16 cellular contexts compared by ENCODE assay signal in genomic region chr2:27003857-27004256, GRCh38. TPM values are rescaled to one million over a fixed set of nuclear protein-coding genes. Genes with fewer than 3 reads are reported as not detected.
DNase-seq lines count a peak whose midpoint lies in the region; ATAC-seq, FAIRE-seq and TF ChIP-seq lines count a peak whose summit lies in the region.
"Had no signal": no experiment of that assay in that cellular context is flagged by ENCODE, and none has a peak within 500 bp of the region (broad histone marks: within the 10 kb centered on the region; RNA-seq: fewer than 3 reads in every experiment).

No MANE protein-coding gene starts in this region.

- CTCF ChIA-PET in K562 (lab: Yijun Ruan, JAX; ENCODE audit: low intra/inter-chr PET ratio), result interaction anchor here (0.7 kb wide), 1 partner anchor 185 kb away, joined by 7 read pairs; no protein-coding TSS in a partner anchor
- CTCF ChIA-PET in CD8-positive, alpha-beta T cell (lab: Charles Lee), result interaction anchor here (2.6 kb wide), 1 partner anchor 42 kb away, joined by 9 read pairs; no protein-coding TSS in a partner anchor

- peak overlapping the region in 1 of 2 experiments; percentile 11; a peak in 1 of 4 replicates for H3K9ac ChIP-seq in K562 (ENCODE audit: insufficient read depth in 1 of 2, low read depth in 2 of 2, low read length in 2 of 2)
- H3K9ac ChIP-seq: KMS-11 had no signal

- H3K4me3 Mint-ChIP-seq in CD8-positive, alpha-beta T cell, result no peak overlapping the region
- H3K4me3 Mint-ChIP-seq: activated CD4-positive, alpha-beta T cell treated with anti-CD3 and anti-CD28 coated beads for 36 hours; activated naive CD4-positive, alpha-beta T cell treated with anti-CD3 and anti-CD28 coated beads for 36 hours; T-helper 1 cell treated with Interleukin-12 subunit alpha and Interleukin-12 subunit beta and Interleukin-4 antibody, amounts not matched to agents 30 μg/mL and 1 μg/mL, for 36 hours had no signal

- peak overlapping the region; percentile 33 for H3K4me2 ChIP-seq in K562 (ENCODE audit: insufficient read depth, low read length)
- H3K4me2 ChIP-seq: KMS-11 had no signal

- peaks cover 6% of the 10 kb centered on the region for H3K27me3 Mint-ChIP-seq in CD8-positive, alpha-beta T cell (ENCODE audit: low read depth)

- H3K4me1 ChIP-seq in K562 (replicated peaks in 1 of 2; ENCODE audit: control insufficient read depth in 2 of 2, insufficient read depth in 2 of 2, low read length in 2 of 2), result peaks cover 32 to 88% of the 10 kb centered on the region in 2 experiments
- no peaks in the 10 kb centered on the region for H3K4me1 ChIP-seq in CD8-positive, alpha-beta T cell (ENCODE audit: insufficient read depth, low read length)

- POLR2A ChIA-PET in K562 (lab: Yijun Ruan, JAX), result interaction anchor here (0.8 to 2.1 kb wide), 7 partner anchors 9 to 1787 kb away, joined by 3 to 11 read pairs (median 4); no protein-coding TSS in a partner anchor
- POLR2A ChIA-PET in CD8-positive, alpha-beta T cell (lab: Charles Lee), result interaction anchor here (0.7 kb wide), 1 partner anchor 13 kb away, joined by 3 read pairs; no protein-coding TSS in a partner anchor

- WGBS in K562 (ENCODE audit: insufficient coverage, low coverage, missing lambda C conversion rate), result 53% methylated on average over 9 of the region's 9 CpGs

- BruUV-seq in K562 (replicated peaks; lab: Mats Ljungman, UMichigan), result no TSS peak

- DNase-seq in EL (peak; percentile 53), M059J (ENCODE audit: low read depth) (peak; percentile 61), K562 (ENCODE audit: extremely low read depth in 1 of 4, low spot score in 3 of 4) (no peak), medulla oblongata (ENCODE audit: extremely low spot score) (peak; percentile 21), epidermal melanocyte (ENCODE audit: insufficient read length, low spot score) (no peak)
- no peak for DNase-seq in CD8-positive, alpha-beta T cell
- DNase-seq: activated CD4-positive, alpha-beta T cell treated with anti-CD3 and anti-CD28 coated beads for 36 hours; activated naive CD4-positive, alpha-beta T cell treated with anti-CD3 and anti-CD28 coated beads for 36 hours; islet precursor cell; NCI-H1930; NCI-H526 treated with DMSO at 0.1 percent for 48 hours; stimulated activated naive CD4-positive, alpha-beta T cell treated with Interleukin-2 at 50 U/mL for 16 hours had no signal

- FAIRE-seq in K562 (lab: Jason Lieb, UNC), result no peak

- TF ChIP-seq RAD21 in K562 (CRISPR knock-in tag; conservative IDR thresholded peaks at IDR 0.05 in 1 of 2, IDR thresholded peaks at IDR 0.05 in 1 of 2), result no peak

- H3K79me2 ChIP-seq in K562 (ENCODE audit: control insufficient read depth, insufficient read depth, low read length), result peaks cover 70% of the 10 kb centered on the region

- peak overlapping the region; percentile 4; the same call in 1 of the 2 replicates for H2AFZ ChIP-seq in K562 (ENCODE audit: low read depth, low read length)

- ATAC-seq in K562 (no peak), GM18520 (IDR thresholded peaks at IDR 0.05; ENCODE audit: unreplicated experiment) (no peak)
- ATAC-seq in CD8-positive, alpha-beta T cell, result no peak
- ATAC-seq: activated CD4-positive, alpha-beta T cell treated with anti-CD3 and anti-CD28 coated beads for 36 hours had no signal

- H3K4me1 Mint-ChIP-seq in CD8-positive, alpha-beta T cell (ENCODE audit: low read depth), result no peaks in the 10 kb centered on the region
- H3K4me1 Mint-ChIP-seq: activated CD4-positive, alpha-beta T cell treated with anti-CD3 and anti-CD28 coated beads for 36 hours had no signal

- H4K20me1 ChIP-seq in K562 (replicated peaks; ENCODE audit: control insufficient read depth, insufficient read depth, low read length), result no peaks in the 10 kb centered on the region

- no peaks in the 10 kb centered on the region for H3K27me3 ChIP-seq in K562 (ENCODE audit: control insufficient read depth in 2 of 2, insufficient read depth in 2 of 2, low read length in 2 of 2)
- H3K27me3 ChIP-seq in CD8-positive, alpha-beta T cell (ENCODE audit: insufficient read depth, low read length), result no peaks in the 10 kb centered on the region

- H3K27ac ChIP-seq in K562 (ENCODE audit: extremely low read depth, low read depth, low read length), result peak overlapping the region; percentile 42
- H3K27ac ChIP-seq in CD8-positive, alpha-beta T cell (ENCODE audit: low read depth, low read length), result no peak overlapping the region
- H3K27ac ChIP-seq: C4-2B, KMS-11 had no signal

- in situ Hi-C loops in K562 (cut with MboI), result no loop called here

- no peaks in the 10 kb centered on the region for H3K9me3 Mint-ChIP-seq in CD8-positive, alpha-beta T cell
- H3K9me3 Mint-ChIP-seq: activated naive CD4-positive, alpha-beta T cell treated with anti-CD3 and anti-CD28 coated beads for 36 hours; T-helper 1 cell treated with Interleukin-12 subunit alpha and Interleukin-12 subunit beta and Interleukin-4 antibody, amounts not matched to agents 30 μg/mL and 1 μg/mL, for 36 hours had no signal

- H3K36me3 ChIP-seq in K562 (ENCODE audit: control insufficient read depth, insufficient read depth, low read length), result peaks cover 3% of the 10 kb centered on the region; the same call in 2 of the 3 replicates
- H3K36me3 ChIP-seq in CD8-positive, alpha-beta T cell (ENCODE audit: insufficient read depth, low read length), result no peaks in the 10 kb centered on the region

- H3K9me1 ChIP-seq in K562 (ENCODE audit: control insufficient read depth, insufficient read depth, low read length), result peaks cover 3% of the 10 kb centered on the region

- no peaks in the 10 kb centered on the region for H3K9me3 ChIP-seq in K562 (replicated peaks; ENCODE audit: control insufficient read depth, insufficient read depth, low read depth, low read length)
- no peaks in the 10 kb centered on the region for H3K9me3 ChIP-seq in CD8-positive, alpha-beta T cell (ENCODE audit: low read length)

- no peak for TF ChIP-seq CTCF in K562 (IDR thresholded peaks at IDR 0.05 in 2 of 3, conservative IDR thresholded peaks at IDR 0.05 in 1 of 3; ENCODE audit: insufficient read depth in 2 of 3, low read depth in 1 of 3, low read length in 3 of 3)
- no peak for TF ChIP-seq CTCF in CD8-positive, alpha-beta T cell (IDR thresholded peaks at IDR 0.05)

- no peak for TF ChIP-seq POLR2A in K562 (conservative IDR thresholded peaks at IDR 0.05)

- intact Hi-C loops in K562 (cut with micrococcal nuclease), result no loop called here
- intact Hi-C loops in CD8-positive, alpha-beta T cell (cut with DNase I, micrococcal nuclease), result no loop called here

- H3K36me3 Mint-ChIP-seq in CD8-positive, alpha-beta T cell, result no peaks in the 10 kb centered on the region

- no peak overlapping the region for H3K4me3 ChIP-seq in K562
- no peak overlapping the region for H3K4me3 ChIP-seq in CD8-positive, alpha-beta T cell (ENCODE audit: low read depth, low read length)

- no peak overlapping the region for H3K27ac Mint-ChIP-seq in CD8-positive, alpha-beta T cell
- H3K27ac Mint-ChIP-seq: activated CD4-positive, alpha-beta T cell treated with anti-CD3 and anti-CD28 coated beads for 36 hours; activated naive CD4-positive, alpha-beta T cell treated with anti-CD3 and anti-CD28 coated beads for 36 hours; T-helper 1 cell treated with Interleukin-12 subunit alpha and Interleukin-12 subunit beta and Interleukin-4 antibody, amounts not matched to agents 30 μg/mL and 1 μg/mL, for 36 hours had no signal

- TF ChIP-seq EP300 in K562 (IDR thresholded peaks at IDR 0.05; ENCODE audit: low read length), result no peak

RNA-seq across cellular contexts. Expression of gene TMEM214, which starts 28.9 kb away (rescaled TPM):
- total RNA-seq in M059J (2014; rRNA removed; shearing (Covaris generic)), result 88.6 and 98.5 TPM in 2 replicates
- total RNA-seq in K562 (2011; cell fraction: chromatin; rRNA removed; ENCODE audit: low replicate concordance), result 364 and 807 TPM in 2 replicates
- 428 and 514 TPM in 2 replicates for total RNA-seq in K562 (2011; cell fraction: nucleolus; rRNA removed)
- total RNA-seq in K562 (2011; cell fraction: nucleoplasm; rRNA removed), result 376 and 406 TPM in 2 replicates
- total RNA-seq in K562 (2014; rRNA removed) (18.9 and 23.7 TPM in 2 replicates), K562 (2014; rRNA removed; fragmentation: Illumina TruSeq; extraction: Trizol) (31.0 and 34.3 TPM in 2 replicates), K562 (2015; rRNA removed; fragmentation: Illumina TruSeq; extraction: Trizol) (44.0 and 44.1 TPM in 2 replicates), K562 (2021) (78.5 and 79.6 TPM in 2 replicates)
- polyA plus RNA-seq in K562 (2011; rRNA removed) (52.9 and 143 TPM in 2 replicates), K562 (2014; fragmentation: Illumina TruSeq; extraction: Trizol) (76.9 and 81.4 TPM in 2 replicates), K562 (2014; fragmentation: Nextera tagmentation; extraction: Ambion mirVana) (10 to 100 TPM; 11.4 to 14.8 TPM), K562 (2014; rRNA removed) (55.0 and 58.0 TPM in 2 replicates)
- 146 and 165 TPM in 2 replicates for polyA plus RNA-seq in K562 (2011; cell fraction: cytosol; rRNA removed)
- polyA plus RNA-seq in K562 (2011; cell fraction: nucleus; rRNA removed), result 466 and 543 TPM in 2 replicates
- polyA plus RNA-seq in K562 (2012), result 57.3 and 151 TPM in 2 replicates
- 123 TPM in 2 replicates for polyA minus RNA-seq in K562 (2011; rRNA and poly(A)+ RNA removed)
- 96.4 and 118 TPM in 2 replicates for polyA minus RNA-seq in K562 (2011; cell fraction: cytosol; rRNA and poly(A)+ RNA removed)
- 142 and 264 TPM in 2 replicates for polyA minus RNA-seq in K562 (2011; cell fraction: nucleus; rRNA and poly(A)+ RNA removed)
- total RNA-seq in CD8-positive, alpha-beta T cell, result 10 to 100 TPM; 26.5 to 27.4 TPM

RNA-seq across cellular contexts. Expression of gene MAPRE3, which starts 33.4 kb away (rescaled TPM):
- total RNA-seq in M059J (2014; rRNA removed; shearing (Covaris generic)), result 0.57 and 7.1 TPM in 2 replicates
- total RNA-seq in K562 (2011; cell fraction: chromatin; rRNA removed; ENCODE audit: low replicate concordance), result 103 and 194 TPM in 2 replicates
- total RNA-seq in K562 (2011; cell fraction: nucleolus; rRNA removed), result 85.6 and 90.0 TPM in 2 replicates
- 95.6 and 105 TPM in 2 replicates for total RNA-seq in K562 (2011; cell fraction: nucleoplasm; rRNA removed)
- 12.6 and 16.8 TPM in 2 replicates for total RNA-seq in K562 (2014; rRNA removed)
- 10.0 and 10.8 TPM in 2 replicates for total RNA-seq in K562 (2014; rRNA removed; fragmentation: Illumina TruSeq; extraction: Trizol)
- total RNA-seq in K562 (2015; rRNA removed; fragmentation: Illumina TruSeq; extraction: Trizol), result 11.6 and 12.6 TPM in 2 replicates
- total RNA-seq in K562 (2021), result 26.7 and 29.8 TPM in 2 replicates
- 25.5 and 53.9 TPM in 2 replicates for polyA plus RNA-seq in K562 (2011; rRNA removed)
- polyA plus RNA-seq in K562 (2011; cell fraction: cytosol; rRNA removed), result 28.1 and 37.8 TPM in 2 replicates
- 274 and 277 TPM in 2 replicates for polyA plus RNA-seq in K562 (2011; cell fraction: nucleus; rRNA removed)
- polyA plus RNA-seq in K562 (2012), result 33.7 and 73.6 TPM in 2 replicates
- 30.4 and 32.8 TPM in 2 replicates for polyA plus RNA-seq in K562 (2014; fragmentation: Illumina TruSeq; extraction: Trizol)
- 1 to 10 TPM in 1 of 2 experiments, under 1 TPM in 1; 0.70 to 1.1 TPM for polyA plus RNA-seq in K562 (2014; fragmentation: Nextera tagmentation; extraction: Ambion mirVana)
- 32.3 and 43.2 TPM in 2 replicates for polyA plus RNA-seq in K562 (2014; rRNA removed)
- 17.6 and 23.6 TPM in 2 replicates for polyA minus RNA-seq in K562 (2011; rRNA and poly(A)+ RNA removed)
- 11.7 and 21.4 TPM in 2 replicates for polyA minus RNA-seq in K562 (2011; cell fraction: cytosol; rRNA and poly(A)+ RNA removed)
- polyA minus RNA-seq in K562 (2011; cell fraction: nucleus; rRNA and poly(A)+ RNA removed), result 20.3 and 37.2 TPM in 2 replicates
- total RNA-seq in CD8-positive, alpha-beta T cell, result 1 to 10 TPM; 2.6 to 3.8 TPM

RNA-seq across cellular contexts. Expression of gene AGBL5, which starts 47.6 kb away (rescaled TPM):
- 25.8 and 26.0 TPM in 2 replicates for total RNA-seq in M059J (2014; rRNA removed; shearing (Covaris generic))
- 40.2 and 80.6 TPM in 2 replicates for total RNA-seq in K562 (2011; cell fraction: chromatin; rRNA removed; ENCODE audit: low replicate concordance)
- 34.5 and 47.0 TPM in 2 replicates for total RNA-seq in K562 (2011; cell fraction: nucleolus; rRNA removed)
- total RNA-seq in K562 (2011; cell fraction: nucleoplasm; rRNA removed), result 34.2 and 36.7 TPM in 2 replicates
- total RNA-seq in K562 (2014; rRNA removed), result 26.2 and 30.3 TPM in 2 replicates
- 25.8 and 26.4 TPM in 2 replicates for total RNA-seq in K562 (2014; rRNA removed; fragmentation: Illumina TruSeq; extraction: Trizol)
- 28.7 and 29.1 TPM in 2 replicates for total RNA-seq in K562 (2015; rRNA removed; fragmentation: Illumina TruSeq; extraction: Trizol)
- 37.6 and 40.3 TPM in 2 replicates for total RNA-seq in K562 (2021)
- polyA plus RNA-seq in K562 (2011; rRNA removed), result 48.3 and 52.7 TPM in 2 replicates
- 61.4 and 68.7 TPM in 2 replicates for polyA plus RNA-seq in K562 (2011; cell fraction: cytosol; rRNA removed)
- 59.7 and 61.5 TPM in 2 replicates for polyA plus RNA-seq in K562 (2011; cell fraction: nucleus; rRNA removed)
- 33.2 and 62.0 TPM in 2 replicates for polyA plus RNA-seq in K562 (2012)
- 49.5 and 52.3 TPM in 2 replicates for polyA plus RNA-seq in K562 (2014; fragmentation: Illumina TruSeq; extraction: Trizol)
- 1 to 10 TPM; 3.3 to 6.3 TPM for polyA plus RNA-seq in K562 (2014; fragmentation: Nextera tagmentation; extraction: Ambion mirVana)
- polyA plus RNA-seq in K562 (2014; rRNA removed), result 24.9 and 33.8 TPM in 2 replicates
- 42.1 and 50.9 TPM in 2 replicates for polyA minus RNA-seq in K562 (2011; rRNA and poly(A)+ RNA removed)
- polyA minus RNA-seq in K562 (2011; cell fraction: cytosol; rRNA and poly(A)+ RNA removed), result 22.4 and 26.2 TPM in 2 replicates
- 20.7 and 27.2 TPM in 2 replicates for polyA minus RNA-seq in K562 (2011; cell fraction: nucleus; rRNA and poly(A)+ RNA removed)
- 1 to 10 TPM; 8.0 to 9.7 TPM for total RNA-seq in CD8-positive, alpha-beta T cell

Comparison
In these comparisons a context has a peak if more than half of its experiments do, and no peak if none do; other contexts are left out.
1. DNase-seq: peak in EL (single experiment), M059J (single experiment) and medulla oblongata (single experiment); none in K562 (0 of 4), epidermal melanocyte (single experiment) and CD8-positive, alpha-beta T cell (0 of 7).